In genomic region chr20:3842332-3842930, GRCh38 we compare ENCODE assay signal across 1 cellular context.
TF ChIP-seq lines count a peak whose summit lies in the region.

No MANE protein-coding gene starts in this region.

TF ChIP-seq in GM23338, 12 proteins besides CTCF, POLR2A, EP300 and RAD21:
- TF ChIP-seq, protein P1, sequence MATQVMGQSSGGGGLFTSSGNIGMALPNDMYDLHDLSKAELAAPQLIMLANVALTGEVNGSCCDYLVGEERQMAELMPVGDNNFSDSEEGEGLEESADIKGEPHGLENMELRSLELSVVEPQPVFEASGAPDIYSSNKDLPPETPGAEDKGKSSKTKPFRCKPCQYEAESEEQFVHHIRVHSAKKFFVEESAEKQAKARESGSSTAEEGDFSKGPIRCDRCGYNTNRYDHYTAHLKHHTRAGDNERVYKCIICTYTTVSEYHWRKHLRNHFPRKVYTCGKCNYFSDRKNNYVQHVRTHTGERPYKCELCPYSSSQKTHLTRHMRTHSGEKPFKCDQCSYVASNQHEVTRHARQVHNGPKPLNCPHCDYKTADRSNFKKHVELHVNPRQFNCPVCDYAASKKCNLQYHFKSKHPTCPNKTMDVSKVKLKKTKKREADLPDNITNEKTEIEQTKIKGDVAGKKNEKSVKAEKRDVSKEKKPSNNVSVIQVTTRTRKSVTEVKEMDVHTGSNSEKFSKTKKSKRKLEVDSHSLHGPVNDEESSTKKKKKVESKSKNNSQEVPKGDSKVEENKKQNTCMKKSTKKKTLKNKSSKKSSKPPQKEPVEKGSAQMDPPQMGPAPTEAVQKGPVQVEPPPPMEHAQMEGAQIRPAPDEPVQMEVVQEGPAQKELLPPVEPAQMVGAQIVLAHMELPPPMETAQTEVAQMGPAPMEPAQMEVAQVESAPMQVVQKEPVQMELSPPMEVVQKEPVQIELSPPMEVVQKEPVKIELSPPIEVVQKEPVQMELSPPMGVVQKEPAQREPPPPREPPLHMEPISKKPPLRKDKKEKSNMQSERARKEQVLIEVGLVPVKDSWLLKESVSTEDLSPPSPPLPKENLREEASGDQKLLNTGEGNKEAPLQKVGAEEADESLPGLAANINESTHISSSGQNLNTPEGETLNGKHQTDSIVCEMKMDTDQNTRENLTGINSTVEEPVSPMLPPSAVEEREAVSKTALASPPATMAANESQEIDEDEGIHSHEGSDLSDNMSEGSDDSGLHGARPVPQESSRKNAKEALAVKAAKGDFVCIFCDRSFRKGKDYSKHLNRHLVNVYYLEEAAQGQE (IDR thresholded peaks at IDR 0.05; ENCODE audit: unreplicated experiment): no peak
- no peak for TF ChIP-seq ZNF114 (CRISPR knock-in tag; IDR thresholded peaks at IDR 0.05)
- no peak for TF ChIP-seq EZH2 (IDR thresholded peaks at IDR 0.05; ENCODE audit: low read depth, unreplicated experiment)
- no peak for TF ChIP-seq CREB1 (CRISPR knock-in tag; IDR thresholded peaks at IDR 0.05; ENCODE audit: low read depth)
- TF ChIP-seq, protein P2, sequence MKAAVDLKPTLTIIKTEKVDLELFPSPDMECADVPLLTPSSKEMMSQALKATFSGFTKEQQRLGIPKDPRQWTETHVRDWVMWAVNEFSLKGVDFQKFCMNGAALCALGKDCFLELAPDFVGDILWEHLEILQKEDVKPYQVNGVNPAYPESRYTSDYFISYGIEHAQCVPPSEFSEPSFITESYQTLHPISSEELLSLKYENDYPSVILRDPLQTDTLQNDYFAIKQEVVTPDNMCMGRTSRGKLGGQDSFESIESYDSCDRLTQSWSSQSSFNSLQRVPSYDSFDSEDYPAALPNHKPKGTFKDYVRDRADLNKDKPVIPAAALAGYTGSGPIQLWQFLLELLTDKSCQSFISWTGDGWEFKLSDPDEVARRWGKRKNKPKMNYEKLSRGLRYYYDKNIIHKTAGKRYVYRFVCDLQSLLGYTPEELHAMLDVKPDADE (IDR thresholded peaks at IDR 0.05): no peak
- no peak for TF ChIP-seq STAT1 (IDR thresholded peaks at IDR 0.05; ENCODE audit: unreplicated experiment)
- no peak for TF ChIP-seq POLR2AphosphoS5 (IDR thresholded peaks at IDR 0.05; ENCODE audit: low read depth)
- no peak for TF ChIP-seq NANOG (IDR thresholded peaks at IDR 0.05; ENCODE audit: borderline replicate concordance)
- TF ChIP-seq JUNB (IDR thresholded peaks at IDR 0.05; ENCODE audit: unreplicated experiment): no peak
- no peak for TF ChIP-seq ZNF331 (CRISPR knock-in tag; IDR thresholded peaks at IDR 0.05; ENCODE audit: low read depth)
- no peak for TF ChIP-seq ZNF462 (CRISPR knock-in tag; IDR thresholded peaks at IDR 0.05)
- no peak for TF ChIP-seq EZH2phosphoT487 (IDR thresholded peaks at IDR 0.05; ENCODE audit: unreplicated experiment)
